ENCODE assay signal across 7 cellular contexts in genomic region chr6:149454405-149454848, GRCh38. TPM values are rescaled to one million over a fixed set of nuclear protein-coding genes. Genes with fewer than 3 reads are reported as not detected.
DNase-seq lines count a peak whose midpoint lies in the region; ATAC-seq and TF ChIP-seq lines count a peak whose summit lies in the region.

No MANE protein-coding gene starts in this region.

- peak; percentile 92 to 98 for TF ChIP-seq EP300 in tibial nerve (IDR thresholded peaks at IDR 0.05)

- TF ChIP-seq POLR2A in tibial nerve (IDR thresholded peaks at IDR 0.05) = no peak

- no peak for ATAC-seq in GM18520 (IDR thresholded peaks at IDR 0.05; ENCODE audit: unreplicated experiment)

- peak; percentile 100 for DNase-seq in M059J (ENCODE audit: low read depth)
- peak; percentile 78 for DNase-seq in brain pericyte (ENCODE audit: low read depth, low spot score)
- DNase-seq in kidney tubule cell (ENCODE audit: low spot score) = peak; percentile 82
- DNase-seq in tibial nerve (ENCODE audit: low spot score in 2 of 2) = peak; percentile 92 to 95
- DNase-seq in NCI-H526 treated with DMSO at 0.1 percent for 48 hours (lab: John Stamatoyannopoulos, UW) = no peak
- no peak for DNase-seq in activated CD4-positive, alpha-beta T cell treated with anti-CD3 and anti-CD28 coated beads for 1 hour

- peaks cover 0 to 54% (median 35%) of the 10 kb centered on the region in 4 donors for H3K4me1 ChIP-seq in tibial nerve

- no peaks in the 10 kb centered on the region for H3K36me3 ChIP-seq in tibial nerve

- H3K27ac ChIP-seq in tibial nerve = peak overlapping the region in 3 of 4 donors; percentile 36 to 82 (median 39)

- TF ChIP-seq CTCF in tibial nerve (IDR thresholded peaks at IDR 0.05) = no peak

- WGBS in tibial nerve, 2 donors = 0 to 13% methylated on average over 4 to 11 of the region's 15 CpGs

- no peaks in the 10 kb centered on the region for H3K9me3 ChIP-seq in tibial nerve

- no peak overlapping the region for H3K4me3 ChIP-seq in tibial nerve

- H3K27me3 ChIP-seq in tibial nerve = peaks cover 0 to 21% of the 10 kb centered on the region in 2 donors

RNA-seq across cellular contexts. Expression of gene ZC3H12D, which starts 30.4 kb away (rescaled TPM):
- 0.17 and 0.22 TPM in 2 replicates for total RNA-seq in M059J (2014; rRNA removed; shearing (Covaris generic))
- 1 to 10 TPM; 1.6 to 7.2 (median 3.1) TPM for total RNA-seq in tibial nerve

RNA-seq across cellular contexts. Expression of gene SUMO4, which starts 54.4 kb away (rescaled TPM):
- total RNA-seq in M059J (2014; rRNA removed; shearing (Covaris generic)) = 0.25 TPM in 1 of 2 replicates, not detected in the other
- 1 to 10 TPM; 4.9 to 6.9 (median 6.7) TPM for total RNA-seq in tibial nerve

Comparison
In these comparisons a context has a peak if more than half of its experiments do, and no peak if none do; other contexts are left out.
1. DNase-seq: peak in M059J (single experiment), brain pericyte (single experiment), kidney tubule cell (single experiment) and tibial nerve (2 of 2); none in NCI-H526 treated with DMSO at 0.1 percent for 48 hours (single experiment) and activated CD4-positive, alpha-beta T cell treated with anti-CD3 and anti-CD28 coated beads for 1 hour (single experiment).